15 cellular contexts compared by ENCODE assay signal in genomic region chr9:94316236-94316635, GRCh38. TPM values are rescaled to one million over a fixed set of nuclear protein-coding genes. Genes with fewer than 3 reads are reported as not detected.
DNase-seq lines count a peak whose midpoint lies in the region; ATAC-seq, FAIRE-seq and TF ChIP-seq lines count a peak whose summit lies in the region.
"Not testable (repeated sequence)": the region's sequence is repeated elsewhere in the genome, so short reads cannot be mapped to it uniquely, and the experiment has no call there.
"Had no signal": no experiment of that assay in that cellular context is flagged by ENCODE, and none has a peak within 500 bp of the region (broad histone marks: within the 10 kb centered on the region; RNA-seq: fewer than 3 reads in every experiment).

No MANE protein-coding gene starts in this region.

- not testable (repeated sequence) for TF ChIP-seq CTCF in GM12878 (IDR thresholded peaks at IDR 0.05 in 2 of 3, conservative IDR thresholded peaks at IDR 0.05 in 1 of 3; ENCODE audit: control insufficient read depth in 2 of 3, extremely low read depth in 1 of 3, insufficient read depth in 1 of 3, low read depth in 3 of 3, low read length in 3 of 3)

- H3K4me3 ChIP-seq in GM12878: not testable (repeated sequence)

- RAD21 ChIA-PET in GM12878 (lab: Charles Lee; ENCODE audit: unreplicated experiment): not testable (repeated sequence)

- H3K4me2 ChIP-seq in GM12878 (ENCODE audit: control insufficient read depth, insufficient read depth): not testable (repeated sequence)

- not testable (repeated sequence) for TF ChIP-seq EP300 in GM12878 (IDR thresholded peaks at IDR 0.05; ENCODE audit: borderline replicate concordance in 1 of 2, control insufficient read depth in 1 of 2, low read depth in 2 of 2, low read length in 2 of 2)

- DNase-seq in GM12892 (ENCODE audit: insufficient read length); GM12878 (ENCODE audit: low read depth, low spot score); stimulated activated naive CD8-positive, alpha-beta T cell treated with anti-CD3 and anti-CD28 coated beads, Interleukin-15, Interleukin-2, amounts not matched to agents 100 U/mL and 50 U/mL, for 24 hours: not testable (repeated sequence)

- in situ Hi-C loops in GM12878 (cut with MboI): not testable (repeated sequence)

- WGBS in GM12878 (ENCODE audit: insufficient coverage, insufficient replicate concordance, low lambda C conversion rate, missing lambda C conversion rate): 0% methylated on average over 1 of the region's 5 CpGs

- SMC1A ChIA-PET in GM12878 (lab: Charles Lee; ENCODE audit: uncharacterized antibody, unreplicated experiment): not testable (repeated sequence)

- intact Hi-C loops in GM12878 (cut with micrococcal nuclease; ENCODE audit: unreplicated experiment): not testable (repeated sequence)

- not testable (repeated sequence) for H3K9me3 ChIP-seq in GM12878 (replicated peaks; ENCODE audit: control insufficient read depth, insufficient read depth, low read length)

- FAIRE-seq in GM12892 (lab: Jason Lieb, UNC) (peak; percentile 87), GM12878 (lab: Jason Lieb, UNC) (peak; percentile 96)

- not testable (repeated sequence) for H3K36me3 ChIP-seq in GM12878 (ENCODE audit: control insufficient read depth in 2 of 2, insufficient read depth in 2 of 2, low read length in 1 of 2)

- ATAC-seq in GM19023 (IDR thresholded peaks at IDR 0.05; ENCODE audit: unreplicated experiment) (peak; percentile 80), GM19455 (IDR thresholded peaks at IDR 0.05; ENCODE audit: unreplicated experiment) (peak; percentile 68), GM21737 (IDR thresholded peaks at IDR 0.05; ENCODE audit: unreplicated experiment) (peak; percentile 75), HG02938 (IDR thresholded peaks at IDR 0.05; ENCODE audit: unreplicated experiment) (peak; percentile 56), HG03521 (IDR thresholded peaks at IDR 0.05; ENCODE audit: unreplicated experiment) (peak; percentile 64), GM12878 (peak; percentile 88)
- ATAC-seq in stimulated activated naive CD8-positive, alpha-beta T cell treated with anti-CD3 and anti-CD28 coated beads, Interleukin-15, Interleukin-2, amounts not matched to agents 100 U/mL and 50 U/mL, for 24 hours: peak; percentile 73

- TF ChIP-seq RAD21 in GM12878 (IDR thresholded peaks at IDR 0.05; ENCODE audit: insufficient read depth, low read depth, low read length): not testable (repeated sequence)

- H3K27me3 ChIP-seq in GM12878 (replicated peaks in 1 of 2; ENCODE audit: control insufficient read depth in 2 of 2, insufficient read depth in 2 of 2, low read length in 1 of 2): not testable (repeated sequence)

- H3K79me2 ChIP-seq in GM12878 (ENCODE audit: control insufficient read depth, insufficient read depth, low read length): not testable (repeated sequence)

- not testable (repeated sequence) for BruUV-seq in GM12878 (replicated peaks; lab: Mats Ljungman, UMichigan)

- POLR2A ChIA-PET in GM12878 (lab: Charles Lee): not testable (repeated sequence)

- H3K4me1 ChIP-seq in GM12878 (ENCODE audit: control insufficient read depth, insufficient read depth, low read length): not testable (repeated sequence)

- TF ChIP-seq POLR2A in GM12892 (IDR thresholded peaks at IDR 0.05; ENCODE audit: low read depth, low read length); GM12878 (IDR thresholded peaks at IDR 0.05; ENCODE audit: low read depth, low read length): not testable (repeated sequence)

- H4K20me1 ChIP-seq in GM12878 (ENCODE audit: control insufficient read depth, insufficient read depth): not testable (repeated sequence)

- H3K9ac ChIP-seq in GM12878 (ENCODE audit: control insufficient read depth, insufficient read depth, low read length): not testable (repeated sequence)

- H2AFZ ChIP-seq in GM12878 (ENCODE audit: control insufficient read depth, low read depth, low read length): not testable (repeated sequence)

- CTCF ChIA-PET in GM12878 (lab: Yijun Ruan, JAX): not testable (repeated sequence)

- not testable (repeated sequence) for H3K27ac ChIP-seq in GM12878 (ENCODE audit: control insufficient read depth, insufficient read depth)

RNA-seq across cellular contexts. Expression of gene NUTM2F, which starts 12.2 kb away (rescaled TPM):
- polyA plus RNA-seq in GM12892 (2012; ENCODE audit: missing spikeins): not detected
- not detected in 2 replicates for total RNA-seq in GM12878 (2013; cell fraction: nucleolus; rRNA removed)
- total RNA-seq in GM12878 (2014; rRNA removed) (not detected in 2 replicates), GM12878 (2014; rRNA removed; fragmentation: Illumina TruSeq; extraction: Trizol) (not detected in 2 replicates), GM12878 (2021) (not detected in 2 replicates)
- polyA plus RNA-seq in GM12878 (2011; ENCODE audit: low read depth): not detected
- polyA plus RNA-seq in GM12878 (2011; rRNA removed) (not detected in 2 replicates), GM12878 (2014; fragmentation: Illumina TruSeq; extraction: Trizol) (not detected in 2 replicates), GM12878 (2014; fragmentation: Nextera tagmentation; extraction: Ambion mirVana) (not detected), GM12878 (2014; rRNA removed) (0.05 TPM in 1 of 2 replicates, not detected in the other), GM12878 (2016; fragmentation: Nextera tagmentation; extraction: Ambion mirVana) (not detected)
- not detected in 2 replicates for polyA plus RNA-seq in GM12878 (2011; cell fraction: cytosol; rRNA removed)
- not detected in 2 replicates for polyA plus RNA-seq in GM12878 (2011; cell fraction: nucleus; rRNA removed)
- not detected in 2 replicates for polyA plus RNA-seq in GM12878 (2012)
- polyA minus RNA-seq in GM12878 (2011; rRNA and poly(A)+ RNA removed): not detected in 2 replicates
- polyA minus RNA-seq in GM12878 (2011; cell fraction: cytosol; rRNA and poly(A)+ RNA removed): not detected in 2 replicates
- not detected in 2 replicates for polyA minus RNA-seq in GM12878 (2011; cell fraction: nucleus; rRNA and poly(A)+ RNA removed)
- total RNA-seq: A172; CD4-positive, alpha-beta memory T cell; H9; PC-9; SJCRH30; T-helper 17 cell had no signal
- polyA plus RNA-seq: BJ; CD4-positive, alpha-beta memory T cell had no signal

RNA-seq across cellular contexts. Expression of gene ZNF169, which starts 57.1 kb away (rescaled TPM):
- 4.4 TPM for polyA plus RNA-seq in GM12892 (2012; ENCODE audit: missing spikeins)
- total RNA-seq in GM12878 (2013; cell fraction: nucleolus; rRNA removed): 58.1 and 58.8 TPM in 2 replicates
- 6.4 and 6.6 TPM in 2 replicates for total RNA-seq in GM12878 (2014; rRNA removed)
- 5.9 and 6.3 TPM in 2 replicates for total RNA-seq in GM12878 (2014; rRNA removed; fragmentation: Illumina TruSeq; extraction: Trizol)
- total RNA-seq in GM12878 (2021): 4.6 and 5.4 TPM in 2 replicates
- polyA plus RNA-seq in GM12878 (2011; ENCODE audit: low read depth): 7.0 TPM
- polyA plus RNA-seq in GM12878 (2011; rRNA removed): 15.7 and 19.0 TPM in 2 replicates
- polyA plus RNA-seq in GM12878 (2011; cell fraction: cytosol; rRNA removed): 11.7 and 12.9 TPM in 2 replicates
- polyA plus RNA-seq in GM12878 (2011; cell fraction: nucleus; rRNA removed): 17.0 and 20.3 TPM in 2 replicates
- 4.0 and 5.0 TPM in 2 replicates for polyA plus RNA-seq in GM12878 (2012)
- polyA plus RNA-seq in GM12878 (2014; fragmentation: Illumina TruSeq; extraction: Trizol): 8.5 and 8.8 TPM in 2 replicates
- 1 to 10 TPM; 2.2 TPM for polyA plus RNA-seq in GM12878 (2014; fragmentation: Nextera tagmentation; extraction: Ambion mirVana)
- polyA plus RNA-seq in GM12878 (2014; rRNA removed): 9.1 and 10.0 TPM in 2 replicates
- polyA plus RNA-seq in GM12878 (2016; fragmentation: Nextera tagmentation; extraction: Ambion mirVana): 1 to 10 TPM; 4.1 to 5.1 TPM
- 20.7 and 21.7 TPM in 2 replicates for polyA minus RNA-seq in GM12878 (2011; rRNA and poly(A)+ RNA removed)
- 1.6 and 3.0 TPM in 2 replicates for polyA minus RNA-seq in GM12878 (2011; cell fraction: cytosol; rRNA and poly(A)+ RNA removed)
- 6.5 and 14.8 TPM in 2 replicates for polyA minus RNA-seq in GM12878 (2011; cell fraction: nucleus; rRNA and poly(A)+ RNA removed)
